In the genomic region with DNA sequence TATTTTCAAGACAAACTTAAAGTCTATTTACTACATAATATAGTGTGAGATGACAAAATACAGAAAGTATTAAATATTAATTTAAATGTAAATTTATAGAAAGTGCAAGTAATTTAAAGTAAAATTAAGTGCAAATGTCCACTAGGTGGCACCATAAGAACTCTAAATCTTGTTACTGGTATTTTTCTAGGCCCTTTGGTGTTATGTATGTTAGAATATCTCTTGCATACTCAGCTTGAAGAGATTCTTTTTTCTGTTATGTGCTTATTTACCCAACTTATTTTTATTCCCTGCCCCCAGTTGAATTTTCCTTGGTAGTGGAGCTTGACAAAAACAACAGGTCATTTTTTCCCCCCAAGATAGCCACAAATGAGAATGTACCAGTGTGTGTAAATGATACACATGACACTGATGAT, we compare ENCODE assay signal across 1 cellular context.
TF ChIP-seq lines count a peak whose summit lies in the region.

No MANE protein-coding gene starts in this region.

TF ChIP-seq in H1, 55 proteins besides CTCF, POLR2A, EP300 and RAD21 (continued from another document):
- TF ChIP-seq, protein P1, sequence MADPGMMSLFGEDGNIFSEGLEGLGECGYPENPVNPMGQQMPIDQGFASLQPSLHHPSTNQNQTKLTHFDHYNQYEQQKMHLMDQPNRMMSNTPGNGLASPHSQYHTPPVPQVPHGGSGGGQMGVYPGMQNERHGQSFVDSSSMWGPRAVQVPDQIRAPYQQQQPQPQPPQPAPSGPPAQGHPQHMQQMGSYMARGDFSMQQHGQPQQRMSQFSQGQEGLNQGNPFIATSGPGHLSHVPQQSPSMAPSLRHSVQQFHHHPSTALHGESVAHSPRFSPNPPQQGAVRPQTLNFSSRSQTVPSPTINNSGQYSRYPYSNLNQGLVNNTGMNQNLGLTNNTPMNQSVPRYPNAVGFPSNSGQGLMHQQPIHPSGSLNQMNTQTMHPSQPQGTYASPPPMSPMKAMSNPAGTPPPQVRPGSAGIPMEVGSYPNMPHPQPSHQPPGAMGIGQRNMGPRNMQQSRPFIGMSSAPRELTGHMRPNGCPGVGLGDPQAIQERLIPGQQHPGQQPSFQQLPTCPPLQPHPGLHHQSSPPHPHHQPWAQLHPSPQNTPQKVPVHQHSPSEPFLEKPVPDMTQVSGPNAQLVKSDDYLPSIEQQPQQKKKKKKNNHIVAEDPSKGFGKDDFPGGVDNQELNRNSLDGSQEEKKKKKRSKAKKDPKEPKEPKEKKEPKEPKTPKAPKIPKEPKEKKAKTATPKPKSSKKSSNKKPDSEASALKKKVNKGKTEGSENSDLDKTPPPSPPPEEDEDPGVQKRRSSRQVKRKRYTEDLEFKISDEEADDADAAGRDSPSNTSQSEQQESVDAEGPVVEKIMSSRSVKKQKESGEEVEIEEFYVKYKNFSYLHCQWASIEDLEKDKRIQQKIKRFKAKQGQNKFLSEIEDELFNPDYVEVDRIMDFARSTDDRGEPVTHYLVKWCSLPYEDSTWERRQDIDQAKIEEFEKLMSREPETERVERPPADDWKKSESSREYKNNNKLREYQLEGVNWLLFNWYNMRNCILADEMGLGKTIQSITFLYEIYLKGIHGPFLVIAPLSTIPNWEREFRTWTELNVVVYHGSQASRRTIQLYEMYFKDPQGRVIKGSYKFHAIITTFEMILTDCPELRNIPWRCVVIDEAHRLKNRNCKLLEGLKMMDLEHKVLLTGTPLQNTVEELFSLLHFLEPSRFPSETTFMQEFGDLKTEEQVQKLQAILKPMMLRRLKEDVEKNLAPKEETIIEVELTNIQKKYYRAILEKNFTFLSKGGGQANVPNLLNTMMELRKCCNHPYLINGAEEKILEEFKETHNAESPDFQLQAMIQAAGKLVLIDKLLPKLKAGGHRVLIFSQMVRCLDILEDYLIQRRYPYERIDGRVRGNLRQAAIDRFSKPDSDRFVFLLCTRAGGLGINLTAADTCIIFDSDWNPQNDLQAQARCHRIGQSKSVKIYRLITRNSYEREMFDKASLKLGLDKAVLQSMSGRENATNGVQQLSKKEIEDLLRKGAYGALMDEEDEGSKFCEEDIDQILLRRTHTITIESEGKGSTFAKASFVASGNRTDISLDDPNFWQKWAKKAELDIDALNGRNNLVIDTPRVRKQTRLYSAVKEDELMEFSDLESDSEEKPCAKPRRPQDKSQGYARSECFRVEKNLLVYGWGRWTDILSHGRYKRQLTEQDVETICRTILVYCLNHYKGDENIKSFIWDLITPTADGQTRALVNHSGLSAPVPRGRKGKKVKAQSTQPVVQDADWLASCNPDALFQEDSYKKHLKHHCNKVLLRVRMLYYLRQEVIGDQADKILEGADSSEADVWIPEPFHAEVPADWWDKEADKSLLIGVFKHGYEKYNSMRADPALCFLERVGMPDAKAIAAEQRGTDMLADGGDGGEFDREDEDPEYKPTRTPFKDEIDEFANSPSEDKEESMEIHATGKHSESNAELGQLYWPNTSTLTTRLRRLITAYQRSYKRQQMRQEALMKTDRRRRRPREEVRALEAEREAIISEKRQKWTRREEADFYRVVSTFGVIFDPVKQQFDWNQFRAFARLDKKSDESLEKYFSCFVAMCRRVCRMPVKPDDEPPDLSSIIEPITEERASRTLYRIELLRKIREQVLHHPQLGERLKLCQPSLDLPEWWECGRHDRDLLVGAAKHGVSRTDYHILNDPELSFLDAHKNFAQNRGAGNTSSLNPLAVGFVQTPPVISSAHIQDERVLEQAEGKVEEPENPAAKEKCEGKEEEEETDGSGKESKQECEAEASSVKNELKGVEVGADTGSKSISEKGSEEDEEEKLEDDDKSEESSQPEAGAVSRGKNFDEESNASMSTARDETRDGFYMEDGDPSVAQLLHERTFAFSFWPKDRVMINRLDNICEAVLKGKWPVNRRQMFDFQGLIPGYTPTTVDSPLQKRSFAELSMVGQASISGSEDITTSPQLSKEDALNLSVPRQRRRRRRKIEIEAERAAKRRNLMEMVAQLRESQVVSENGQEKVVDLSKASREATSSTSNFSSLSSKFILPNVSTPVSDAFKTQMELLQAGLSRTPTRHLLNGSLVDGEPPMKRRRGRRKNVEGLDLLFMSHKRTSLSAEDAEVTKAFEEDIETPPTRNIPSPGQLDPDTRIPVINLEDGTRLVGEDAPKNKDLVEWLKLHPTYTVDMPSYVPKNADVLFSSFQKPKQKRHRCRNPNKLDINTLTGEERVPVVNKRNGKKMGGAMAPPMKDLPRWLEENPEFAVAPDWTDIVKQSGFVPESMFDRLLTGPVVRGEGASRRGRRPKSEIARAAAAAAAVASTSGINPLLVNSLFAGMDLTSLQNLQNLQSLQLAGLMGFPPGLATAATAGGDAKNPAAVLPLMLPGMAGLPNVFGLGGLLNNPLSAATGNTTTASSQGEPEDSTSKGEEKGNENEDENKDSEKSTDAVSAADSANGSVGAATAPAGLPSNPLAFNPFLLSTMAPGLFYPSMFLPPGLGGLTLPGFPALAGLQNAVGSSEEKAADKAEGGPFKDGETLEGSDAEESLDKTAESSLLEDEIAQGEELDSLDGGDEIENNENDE (IDR thresholded peaks at IDR 0.05; ENCODE audit: insufficient replicate concordance, low read length), result no peak
- no peak for TF ChIP-seq POU5F1 (IDR thresholded peaks at IDR 0.05; ENCODE audit: low read depth, low read length)
- no peak for TF ChIP-seq CBX5 (IDR thresholded peaks at IDR 0.05; ENCODE audit: low read depth, low read length)
- no peak for TF ChIP-seq SIRT6 (IDR thresholded peaks at IDR 0.05; ENCODE audit: low read length)
- no peak for TF ChIP-seq POLR2AphosphoS5 (IDR thresholded peaks at IDR 0.05; ENCODE audit: low read depth, low read length)
- TF ChIP-seq SIX5 (IDR thresholded peaks at IDR 0.05; ENCODE audit: low read depth, low read length), result no peak
- no peak for TF ChIP-seq JUND (IDR thresholded peaks at IDR 0.05; ENCODE audit: low read length)
- TF ChIP-seq HDAC6 (IDR thresholded peaks at IDR 0.05; ENCODE audit: low read depth, low read length), result no peak
- TF ChIP-seq RBBP5 (IDR thresholded peaks at IDR 0.05; ENCODE audit: borderline replicate concordance, low read depth, low read length), result no peak
TF ChIP-seq in H1: peak in this region for 0.
